In genomic region chr4:122636697-122637096, GRCh38 we compare ENCODE assay signal across 18 cellular contexts. TPM values are rescaled to one million over a fixed set of nuclear protein-coding genes. Genes with fewer than 3 reads are reported as not detected.
DNase-seq lines count a peak whose midpoint lies in the region; ATAC-seq and TF ChIP-seq lines count a peak whose summit lies in the region.
"Had no signal": no experiment of that assay in that cellular context is flagged by ENCODE, and none has a peak within 500 bp of the region (broad histone marks: within the 10 kb centered on the region; RNA-seq: fewer than 3 reads in every experiment).

No MANE protein-coding gene starts in this region.

- H3K9me3 Mint-ChIP-seq in activated naive CD4-positive, alpha-beta T cell treated with anti-CD3 and anti-CD28 coated beads for 36 hours = no peaks in the 10 kb centered on the region
- H3K9me3 Mint-ChIP-seq in stimulated activated memory B cell treated with anti-CD40 and anti-IgM and Interleukin-4, amounts not matched to agents 10 μg/mL and 1 μg/mL and 100 μg/mL, for 72 hours = no peaks in the 10 kb centered on the region
- peaks cover 3% of the 10 kb centered on the region for H3K9me3 Mint-ChIP-seq in activated CD4-positive, alpha-beta T cell treated with anti-CD3 and anti-CD28 coated beads, Interleukin-2, amount 10 ng/mL, durations not matched to agents 7 days and 5 days

- no peak for DNase-seq in activated naive CD4-positive, alpha-beta T cell treated with anti-CD3 and anti-CD28 coated beads for 36 hours
- DNase-seq in activated naive CD4-positive, alpha-beta T cell treated with Interleukin-2 at 50 U/mL for 16 hours = no peak
- DNase-seq in NB4 (ENCODE audit: low read depth) = peak; percentile 45
- DNase-seq in NCI-H524 treated with DMSO at 0.1 percent for 48 hours (lab: John Stamatoyannopoulos, UW) = no peak
- DNase-seq in activated CD4-positive, alpha-beta T cell treated with anti-CD3 and anti-CD28 coated beads, Interleukin-2, amount 10 ng/mL, durations not matched to agents 7 days and 5 days = no peak
- no peak for DNase-seq in Right ventricle myocardium superior
- DNase-seq: mesenchymal stem cell; NCI-H1436 treated with DMSO at 0.1 percent for 48 hours; stimulated activated CD4-positive, alpha-beta T cell treated with anti-CD3 and anti-CD28 coated beads, Interleukin-12 subunit alpha, Interleukin-12 subunit beta, amount 100 ng/mL, for 4 hours; T-helper 2 cell; upper lobe of right lung had no signal

- no peak overlapping the region for H3K4me3 ChIP-seq in NB4 (ENCODE audit: low read depth, low read length)
- H3K4me3 ChIP-seq: A549, upper lobe of right lung had no signal

- TF ChIP-seq CTCF in NB4 (IDR thresholded peaks at IDR 0.05; ENCODE audit: low read depth, low read length) = no peak

- intact Hi-C loops in activated naive CD4-positive, alpha-beta T cell treated with anti-CD3 and anti-CD28 coated beads for 36 hours (cut with micrococcal nuclease) = no loop called here
- intact Hi-C loops in Right ventricle myocardium superior (cut with DNase I) = no loop called here

- no peak overlapping the region for H3K4me3 Mint-ChIP-seq in activated naive CD4-positive, alpha-beta T cell treated with anti-CD3 and anti-CD28 coated beads for 36 hours
- no peak overlapping the region for H3K4me3 Mint-ChIP-seq in stimulated activated memory B cell treated with anti-CD40 and anti-IgM and Interleukin-4, amounts not matched to agents 10 μg/mL and 1 μg/mL and 100 μg/mL, for 72 hours
- no peak overlapping the region for H3K4me3 Mint-ChIP-seq in activated CD4-positive, alpha-beta T cell treated with anti-CD3 and anti-CD28 coated beads, Interleukin-2, amount 10 ng/mL, durations not matched to agents 7 days and 5 days
- H3K4me3 Mint-ChIP-seq: activated naive CD8-positive, alpha-beta T cell had no signal

- H3K27me3 Mint-ChIP-seq in activated naive CD4-positive, alpha-beta T cell treated with anti-CD3 and anti-CD28 coated beads for 36 hours (ENCODE audit: low read depth) = peaks cover 2% of the 10 kb centered on the region
- H3K27me3 Mint-ChIP-seq in stimulated activated memory B cell treated with anti-CD40 and anti-IgM and Interleukin-4, amounts not matched to agents 10 μg/mL and 1 μg/mL and 100 μg/mL, for 72 hours = peaks cover 8% of the 10 kb centered on the region
- H3K27me3 Mint-ChIP-seq in activated CD4-positive, alpha-beta T cell treated with anti-CD3 and anti-CD28 coated beads, Interleukin-2, amount 10 ng/mL, durations not matched to agents 7 days and 5 days = no peaks in the 10 kb centered on the region

- CTCF ChIA-PET in activated naive CD4-positive, alpha-beta T cell treated with anti-CD3 and anti-CD28 coated beads for 36 hours (lab: Charles Lee) = interaction anchor here (1.0 to 2.2 kb wide), 2 partner anchors 20 to 34 kb away, joined by 4 to 8 read pairs; no protein-coding TSS in a partner anchor
- CTCF ChIA-PET in activated CD4-positive, alpha-beta T cell treated with anti-CD3 and anti-CD28 coated beads, Interleukin-2, amount 10 ng/mL, durations not matched to agents 7 days and 5 days (lab: Charles Lee) = no interaction called here

- H3K4me1 Mint-ChIP-seq in activated naive CD4-positive, alpha-beta T cell treated with anti-CD3 and anti-CD28 coated beads for 36 hours (ENCODE audit: low read depth) = peaks cover 34% of the 10 kb centered on the region
- H3K4me1 Mint-ChIP-seq in stimulated activated memory B cell treated with anti-CD40 and anti-IgM and Interleukin-4, amounts not matched to agents 10 μg/mL and 1 μg/mL and 100 μg/mL, for 72 hours = peaks cover 25% of the 10 kb centered on the region
- H3K4me1 Mint-ChIP-seq in activated CD4-positive, alpha-beta T cell treated with anti-CD3 and anti-CD28 coated beads, Interleukin-2, amount 10 ng/mL, durations not matched to agents 7 days and 5 days = peaks cover 18% of the 10 kb centered on the region

- no peaks in the 10 kb centered on the region for H3K36me3 Mint-ChIP-seq in activated naive CD4-positive, alpha-beta T cell treated with anti-CD3 and anti-CD28 coated beads for 36 hours (ENCODE audit: low read depth)
- no peaks in the 10 kb centered on the region for H3K36me3 Mint-ChIP-seq in stimulated activated memory B cell treated with anti-CD40 and anti-IgM and Interleukin-4, amounts not matched to agents 10 μg/mL and 1 μg/mL and 100 μg/mL, for 72 hours
- peaks cover 2% of the 10 kb centered on the region for H3K36me3 Mint-ChIP-seq in activated CD4-positive, alpha-beta T cell treated with anti-CD3 and anti-CD28 coated beads, Interleukin-2, amount 10 ng/mL, durations not matched to agents 7 days and 5 days (ENCODE audit: low read depth)
- H3K36me3 Mint-ChIP-seq: activated naive CD8-positive, alpha-beta T cell had no signal

- no peak for TF ChIP-seq POLR2A in NB4 (IDR thresholded peaks at IDR 0.05; ENCODE audit: extremely low read depth, insufficient read length)

- peak overlapping the region; percentile 38 for H3K27ac Mint-ChIP-seq in activated naive CD4-positive, alpha-beta T cell treated with anti-CD3 and anti-CD28 coated beads for 36 hours
- H3K27ac Mint-ChIP-seq in stimulated activated memory B cell treated with anti-CD40 and anti-IgM and Interleukin-4, amounts not matched to agents 10 μg/mL and 1 μg/mL and 100 μg/mL, for 72 hours = no peak overlapping the region
- no peak overlapping the region for H3K27ac Mint-ChIP-seq in activated CD4-positive, alpha-beta T cell treated with anti-CD3 and anti-CD28 coated beads, Interleukin-2, amount 10 ng/mL, durations not matched to agents 7 days and 5 days
- H3K27ac Mint-ChIP-seq: activated naive CD8-positive, alpha-beta T cell had no signal

- ATAC-seq in HG02870 (IDR thresholded peaks at IDR 0.05; ENCODE audit: unreplicated experiment) (peak; percentile 48), Right ventricle myocardium superior (ENCODE audit: poor library complexity) (no peak)
- ATAC-seq in stimulated activated memory B cell treated with anti-CD40 and anti-IgM and Interleukin-4, amounts not matched to agents 10 μg/mL and 1 μg/mL and 100 μg/mL, for 72 hours = peak; percentile 46
- ATAC-seq: A549, esophagus mucosa, HCT116, upper lobe of right lung had no signal

- POLR2A ChIA-PET in activated CD4-positive, alpha-beta T cell treated with anti-CD3 and anti-CD28 coated beads, Interleukin-2, amount 10 ng/mL, durations not matched to agents 7 days and 5 days (lab: Charles Lee) = no interaction called here

RNA-seq across cellular contexts. Expression of gene IL21, which starts 15.8 kb away (rescaled TPM):
- 10 to 100 TPM; 49.9 to 53.1 TPM for total RNA-seq in activated naive CD4-positive, alpha-beta T cell treated with anti-CD3 and anti-CD28 coated beads for 36 hours
- 1 to 10 TPM in 1 of 2 experiments, under 1 TPM in 1; 0.69 to 1.0 TPM for total RNA-seq in activated CD4-positive, alpha-beta T cell treated with anti-CD3 and anti-CD28 coated beads, Interleukin-2, amount 10 ng/mL, durations not matched to agents 7 days and 5 days
- not detected for total RNA-seq in Right ventricle myocardium superior
- total RNA-seq: esophagus mucosa, omental fat pad, upper lobe of right lung had no signal

Comparison
In these comparisons a context has a peak if more than half of its experiments do, and no peak if none do; other contexts are left out.
1. RNA of gene IL21, which starts 15.8 kb away (total RNA-seq): 49.9 to 53.1 TPM in activated naive CD4-positive, alpha-beta T cell treated with anti-CD3 and anti-CD28 coated beads for 36 hours; 0.69 to 1.0 TPM in activated CD4-positive, alpha-beta T cell treated with anti-CD3 and anti-CD28 coated beads, Interleukin-2, amount 10 ng/mL, durations not matched to agents 7 days and 5 days and not detected in Right ventricle myocardium superior (single experiment); every median in the first group is over 10 times any median in the second.